9 cellular contexts compared by ENCODE assay signal in genomic region chr5:141319202-141319601, GRCh38. TPM values are rescaled to one million over a fixed set of nuclear protein-coding genes. Genes with fewer than 3 reads are reported as not detected.
DNase-seq lines count a peak whose midpoint lies in the region; ATAC-seq and TF ChIP-seq lines count a peak whose summit lies in the region.
"Had no signal": no experiment of that assay in that cellular context is flagged by ENCODE, and none has a peak within 500 bp of the region (broad histone marks: within the 10 kb centered on the region; RNA-seq: fewer than 3 reads in every experiment).

No MANE protein-coding gene starts in this region.

- H3K4me2 ChIP-seq in DND-41 (ENCODE audit: insufficient read depth, low read length) (peak overlapping the region; percentile 62; the same call in 1 of the 2 replicates), neural progenitor cell (no peak overlapping the region)

- peaks cover 23% of the 10 kb centered on the region for H3K36me3 ChIP-seq in DND-41 (ENCODE audit: insufficient read depth, low read length)
- peaks cover 54% of the 10 kb centered on the region for H3K36me3 ChIP-seq in MG63
- peaks cover 33% of the 10 kb centered on the region for H3K36me3 ChIP-seq in neural progenitor cell

- H3K27me3 ChIP-seq in DND-41 (ENCODE audit: insufficient read depth, low read length, poor library complexity) (no peaks in the 10 kb centered on the region), MG63 (no peaks in the 10 kb centered on the region), neural progenitor cell (no peaks in the 10 kb centered on the region)

- DNase-seq in DND-41: no peak
- no peak for DNase-seq in MG63
- no peak for DNase-seq in coronary artery (ENCODE audit: low spot score)
- no peak for DNase-seq in neural progenitor cell (ENCODE audit: low spot score)
- DNase-seq in occipital lobe (lab: John Stamatoyannopoulos, UW): no peak
- no peak for DNase-seq in NCI-H146 treated with DMSO at 0.1 percent for 48 hours (lab: John Stamatoyannopoulos, UW; ENCODE audit: unreplicated experiment)
- DNase-seq: NCI-H1105 treated with DMSO at 0.1 percent for 48 hours had no signal

- H3K4me1 ChIP-seq in DND-41 (ENCODE audit: insufficient read depth, low read length): peaks cover 22% of the 10 kb centered on the region
- H3K4me1 ChIP-seq in neural progenitor cell: no peaks in the 10 kb centered on the region

- H3K9me3 ChIP-seq in DND-41 (ENCODE audit: insufficient read depth, low read length, severe bottlenecking) (peaks cover 41% of the 10 kb centered on the region), MG63 (peaks cover 49% of the 10 kb centered on the region), neural progenitor cell (ENCODE audit: low read depth) (peaks cover 26% of the 10 kb centered on the region)

- peak overlapping the region; percentile 98 for H3K4me3 Mint-ChIP-seq in neural progenitor cell

- peaks cover 83% of the 10 kb centered on the region for H3K9me3 Mint-ChIP-seq in neural progenitor cell

- no peak for ATAC-seq in DND-41 (ENCODE audit: insufficient read depth, low read depth)
- no peak for ATAC-seq in HG03571 (IDR thresholded peaks at IDR 0.05; ENCODE audit: unreplicated experiment)
- ATAC-seq in GM18868 (IDR thresholded peaks at IDR 0.05; ENCODE audit: unreplicated experiment): no peak

- H3K79me2 ChIP-seq in DND-41 (ENCODE audit: insufficient read depth, low read length): peaks cover 24% of the 10 kb centered on the region
- H3K79me2 ChIP-seq in neural progenitor cell (ENCODE audit: low read depth): peaks cover 45% of the 10 kb centered on the region

- peaks cover 4% of the 10 kb centered on the region for H3K4me1 Mint-ChIP-seq in neural progenitor cell

- H2AFZ ChIP-seq in DND-41 (ENCODE audit: low read depth, low read length): no peak overlapping the region
- H2AFZ ChIP-seq in neural progenitor cell (replicated peaks): no peak overlapping the region

- H3K4me3 ChIP-seq in DND-41 (ENCODE audit: low read depth in 1 of 2, low read length in 2 of 2): peak overlapping the region in 1 of 2 experiments; percentile 76; a peak in 2 of 4 replicates
- peak overlapping the region; percentile 93 for H3K4me3 ChIP-seq in MG63
- H3K4me3 ChIP-seq in coronary artery: peak overlapping the region; percentile 86
- H3K4me3 ChIP-seq in neural progenitor cell: peak overlapping the region; percentile 83

- no peak overlapping the region for H3K27ac Mint-ChIP-seq in neural progenitor cell

- peaks cover 17% of the 10 kb centered on the region for H3F3A ChIP-seq in neural progenitor cell (ENCODE audit: low read depth)

- H3K27ac ChIP-seq in DND-41 (ENCODE audit: low read length): no peak overlapping the region
- no peak overlapping the region for H3K27ac ChIP-seq in coronary artery
- no peak overlapping the region for H3K27ac ChIP-seq in neural progenitor cell

- H3K9ac ChIP-seq in DND-41 (ENCODE audit: low read depth, low read length) (no peak overlapping the region), neural progenitor cell (no peak overlapping the region)

- peaks cover 57% of the 10 kb centered on the region for H3K36me3 Mint-ChIP-seq in neural progenitor cell

- H3K27me3 Mint-ChIP-seq in neural progenitor cell (ENCODE audit: insufficient read depth, low read depth): peaks cover 8% of the 10 kb centered on the region

- H4K20me1 ChIP-seq in DND-41 (ENCODE audit: insufficient read depth, low read length) (no peaks in the 10 kb centered on the region), neural progenitor cell (ENCODE audit: low read depth) (no peaks in the 10 kb centered on the region)

- no peak for TF ChIP-seq CTCF in DND-41 (IDR thresholded peaks at IDR 0.05; ENCODE audit: borderline replicate concordance, extremely low read depth, low read length, poor library complexity, severe bottlenecking)
- no peak for TF ChIP-seq CTCF in coronary artery (IDR thresholded peaks at IDR 0.05)
- TF ChIP-seq CTCF in neural progenitor cell (IDR thresholded peaks at IDR 0.05): no peak

RNA-seq across cellular contexts. Expression of gene TAF7, which starts 1.4 kb away (rescaled TPM):
- total RNA-seq in MG63 (2014; rRNA removed; shearing (Covaris generic); ENCODE audit: low replicate concordance): 183 and 217 TPM in 2 replicates
- total RNA-seq in neural progenitor cell (ENCODE audit: low replicate concordance): 121 and 157 TPM in 2 replicates
- 127 TPM for total RNA-seq in occipital lobe

RNA-seq across cellular contexts. Expression of gene PCDHGA1, which starts 11.1 kb away (rescaled TPM):
- total RNA-seq in MG63 (2014; rRNA removed; shearing (Covaris generic); ENCODE audit: low replicate concordance): 0.42 and 0.56 TPM in 2 replicates
- total RNA-seq in neural progenitor cell (ENCODE audit: low replicate concordance): 1.0 and 1.5 TPM in 2 replicates
- 4.8 TPM for total RNA-seq in occipital lobe

RNA-seq across cellular contexts. Expression of gene SLC25A2, which starts 15.4 kb away (rescaled TPM):
- total RNA-seq in MG63 (2014; rRNA removed; shearing (Covaris generic); ENCODE audit: low replicate concordance): not detected in 2 replicates
- total RNA-seq in neural progenitor cell (ENCODE audit: low replicate concordance) (0.22 and 0.96 TPM in 2 replicates), occipital lobe (not detected)

RNA-seq across cellular contexts. Expression of gene PCDHGA2, which starts 19.4 kb away (rescaled TPM):
- not detected in 2 replicates for total RNA-seq in MG63 (2014; rRNA removed; shearing (Covaris generic); ENCODE audit: low replicate concordance)
- total RNA-seq in neural progenitor cell (ENCODE audit: low replicate concordance): 0.37 and 0.71 TPM in 2 replicates
- total RNA-seq in occipital lobe: 6.9 TPM

RNA-seq across cellular contexts. Expression of gene PCDHGA3, which starts 24.4 kb away (rescaled TPM):
- not detected in 2 replicates for total RNA-seq in MG63 (2014; rRNA removed; shearing (Covaris generic); ENCODE audit: low replicate concordance)
- 0.34 and 0.54 TPM in 2 replicates for total RNA-seq in neural progenitor cell (ENCODE audit: low replicate concordance)
- 4.7 TPM for total RNA-seq in occipital lobe
